Comparison of ENCODE assay signal across 8 cellular contexts in the genomic region with DNA sequence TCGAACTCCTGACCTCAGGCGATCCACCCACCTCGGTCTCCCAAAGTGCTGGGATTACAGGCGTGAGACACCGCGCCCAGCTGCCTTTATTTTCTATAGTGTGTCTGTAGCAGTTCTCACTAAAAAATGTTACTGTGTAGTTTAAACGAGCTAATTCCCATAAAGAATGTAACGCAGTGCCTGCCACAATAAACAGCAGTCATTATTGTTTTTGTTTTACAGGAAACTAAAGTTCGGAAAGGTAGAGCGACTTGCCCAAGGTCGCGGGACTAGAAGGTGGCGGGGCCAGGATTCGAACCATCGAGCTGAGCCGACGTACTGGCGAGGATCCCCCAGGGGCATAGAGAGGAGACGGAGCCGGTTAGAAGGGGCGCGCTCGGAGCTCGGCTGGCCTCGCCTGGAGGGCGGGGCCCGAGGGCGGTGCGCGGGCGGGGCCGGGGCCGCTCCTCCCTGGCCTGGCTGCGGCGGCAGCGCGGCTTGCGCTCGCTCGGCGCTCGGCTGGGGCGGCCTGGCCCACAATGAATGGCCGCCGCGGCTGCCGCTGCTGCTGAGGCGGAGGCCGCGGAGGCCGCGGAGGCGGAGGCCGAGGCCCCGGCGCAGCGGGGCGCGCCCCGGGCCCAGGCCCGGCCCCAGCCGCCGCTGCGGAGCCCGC. TPM values are rescaled to one million over a fixed set of nuclear protein-coding genes. Genes with fewer than 3 reads are reported as not detected.
DNase-seq lines count a peak whose midpoint lies in the region; ATAC-seq and TF ChIP-seq lines count a peak whose summit lies in the region.

A gene (plus strand): TSS at position 493 of the 652 bp plus-strand sequence. CDS start 16,944 bp downstream, outside the sequence.

- peak within 1 kb of the TSS; percentile 89 to 97 (median 92) for H3K27ac Mint-ChIP-seq in CD4-positive, alpha-beta memory T cell

- peaks cover 60% of the 10 kb centered on the region for H3K4me1 ChIP-seq in CD4-positive, alpha-beta memory T cell (ENCODE audit: insufficient read depth, low read length)
- H3K4me1 ChIP-seq in mucosa of rectum (ENCODE audit: control insufficient read depth in 2 of 2, insufficient read depth in 2 of 2, low read length in 2 of 2): peaks cover 19 to 21% of the 10 kb centered on the region in 2 donors

- peak within 1 kb of the TSS; percentile 91 to 98 (median 96) for H3K4me3 Mint-ChIP-seq in CD4-positive, alpha-beta memory T cell

- peak; percentile 84 to 90 (median 88) for DNase-seq in CD4-positive, alpha-beta memory T cell
- peak; percentile 91 for DNase-seq in HuH-7 (ENCODE audit: low spot score)
- peak; percentile 93 for DNase-seq in OCI-M1 (lab: John Stamatoyannopoulos, UW)
- peak; percentile 95 for DNase-seq in activated T-cell treated with anti-CD3 and anti-CD28 coated beads for 48 hours (ENCODE audit: low read depth)
- DNase-seq in epithelial cell of proximal tubule (ENCODE audit: low read depth): no peak
- DNase-seq in stimulated activated CD8-positive, alpha-beta memory T cell treated with anti-CD3 and anti-CD28 coated beads, Interleukin-4, amount 100 ng/mL, for 4 hours (ENCODE audit: low read depth in 2 of 2, low spot score in 1 of 2): peak; percentile 65 to 81

- TF ChIP-seq CTCF in epithelial cell of proximal tubule (conservative IDR thresholded peaks at IDR 0.05; ENCODE audit: low read depth, low read length): no peak

- CTCF ChIA-PET in CD4-positive, alpha-beta memory T cell (lab: Charles Lee; ENCODE audit: partially characterized antibody): interaction anchor here (0.6 to 5.1 kb wide), 7 partner anchors 13 to 160 kb away, joined by 3 to 35 read pairs (median 4); a partner anchor contains a TSS

- peaks cover 0 to 2% (median 0%) of the 10 kb centered on the region in 8 donors for H3K9me3 Mint-ChIP-seq in CD4-positive, alpha-beta memory T cell

- POLR2A ChIA-PET in CD4-positive, alpha-beta memory T cell (lab: Charles Lee; ENCODE audit: partially characterized antibody): interaction anchor here (0.6 to 7.2 kb wide), 20 partner anchors 13 to 1545 kb away, joined by 3 to 132 read pairs (median 4); a partner anchor contains a TSS

- H3K27me3 Mint-ChIP-seq in CD4-positive, alpha-beta memory T cell: no peaks in the 10 kb centered on the region

- peak within 1 kb of the TSS; percentile 79 to 94 for H3K4me3 ChIP-seq in CD4-positive, alpha-beta memory T cell (ENCODE audit: low read length in 2 of 2)
- H3K4me3 ChIP-seq in epithelial cell of proximal tubule (ENCODE audit: low read depth, low read length) (peak within 1 kb of the TSS; percentile 98), mucosa of rectum (ENCODE audit: low read length in 2 of 2) (peak within 1 kb of the TSS; percentile 97 to 99)

- ATAC-seq in GM21360 (IDR thresholded peaks at IDR 0.05; ENCODE audit: unreplicated experiment): peak; percentile 56

- peaks cover 0 to 19% of the 10 kb centered on the region in 2 donors for H3K36me3 Mint-ChIP-seq in CD4-positive, alpha-beta memory T cell

- peak within 1 kb of the TSS; percentile 79 to 81 for H3K9ac ChIP-seq in mucosa of rectum (ENCODE audit: low read depth in 1 of 2, low read length in 2 of 2)

- H3K4me1 Mint-ChIP-seq in CD4-positive, alpha-beta memory T cell: peaks cover 22 to 67% (median 46%) of the 10 kb centered on the region in 4 donors

- H3K36me3 ChIP-seq in CD4-positive, alpha-beta memory T cell (ENCODE audit: insufficient read depth, low read length): peaks cover 5% of the 10 kb centered on the region
- H3K36me3 ChIP-seq in mucosa of rectum (ENCODE audit: control insufficient read depth in 2 of 2, insufficient read depth in 2 of 2, low read length in 2 of 2): peaks cover 0 to 7% of the 10 kb centered on the region in 2 donors

- no peaks in the 10 kb centered on the region for H3K27me3 ChIP-seq in CD4-positive, alpha-beta memory T cell (ENCODE audit: insufficient read depth, low read length)
- H3K27me3 ChIP-seq in mucosa of rectum (ENCODE audit: control insufficient read depth in 2 of 2, insufficient read depth in 2 of 2, low read length in 2 of 2): no peaks in the 10 kb centered on the region

- peak within 1 kb of the TSS; percentile 65 for H3K27ac ChIP-seq in CD4-positive, alpha-beta memory T cell (ENCODE audit: low read depth, low read length)
- H3K27ac ChIP-seq in mucosa of rectum (ENCODE audit: low read depth in 2 of 2, low read length in 2 of 2): peak within 1 kb of the TSS; percentile 62 to 74

- no peaks in the 10 kb centered on the region for H3K9me3 ChIP-seq in CD4-positive, alpha-beta memory T cell (ENCODE audit: control insufficient read depth in 1 of 2, low read length in 2 of 2)
- no peaks in the 10 kb centered on the region for H3K9me3 ChIP-seq in mucosa of rectum (ENCODE audit: control insufficient read depth in 2 of 2, low read length in 2 of 2)

- intact Hi-C loops in CD4-positive, alpha-beta memory T cell (cut with micrococcal nuclease): loop anchor here (2.0 to 5.0 kb wide), 4 partner anchors 15 to 144 kb away; no protein-coding TSS in a partner anchor

RNA-seq across cellular contexts. Expression of the gene that starts here (rescaled TPM):
- 10 to 100 TPM; 25.8 to 34.1 TPM for total RNA-seq in CD4-positive, alpha-beta memory T cell
- polyA plus RNA-seq in CD4-positive, alpha-beta memory T cell: 1 to 10 TPM in 1 of 2 donors, under 1 TPM in 1; 0.15 to 1.8 TPM
- total RNA-seq in epithelial cell of proximal tubule: 72.2 and 114 TPM in 2 replicates
